ENCODE assay signal across 8 cellular contexts in genomic region chr13:97226788-97227627, GRCh38. TPM values are rescaled to one million over a fixed set of nuclear protein-coding genes. Genes with fewer than 3 reads are reported as not detected.
DNase-seq lines count a peak whose midpoint lies in the region; ATAC-seq and TF ChIP-seq lines count a peak whose summit lies in the region.

No MANE protein-coding gene starts in this region.

- H3K27ac ChIP-seq in BLaER1 treated with 17β-estradiol and CSF1 and Interleukin-3, amounts not matched to agents 10 nM and 100 nM: no peak overlapping the region; a peak in 1 of 22 replicates
- peak overlapping the region; percentile 89 for H3K27ac ChIP-seq in psoas muscle

- H3K4me1 ChIP-seq in BLaER1 treated with 17β-estradiol and CSF1 and Interleukin-3, amounts not matched to agents 10 nM and 100 nM: peaks cover 36 to 46% (median 42%) of the 10 kb centered on the region in 10 experiments
- H3K4me1 ChIP-seq in endocrine pancreas (ENCODE audit: control insufficient read depth, insufficient read depth, low read length) (no peaks in the 10 kb centered on the region), psoas muscle (peaks cover 60% of the 10 kb centered on the region)

- H3K27me3 ChIP-seq in BLaER1 treated with 17β-estradiol and CSF1 and Interleukin-3, amounts not matched to agents 10 nM and 100 nM: no peaks in the 10 kb centered on the region
- no peaks in the 10 kb centered on the region for H3K27me3 ChIP-seq in endocrine pancreas (ENCODE audit: control insufficient read depth, insufficient read depth, low read length)
- no peaks in the 10 kb centered on the region for H3K27me3 ChIP-seq in psoas muscle (ENCODE audit: insufficient read depth in 3 of 3, low read length in 2 of 3)

- ATAC-seq in GM19035 (IDR thresholded peaks at IDR 0.05; ENCODE audit: unreplicated experiment) (peak; percentile 42), HG03135 (IDR thresholded peaks at IDR 0.05; ENCODE audit: unreplicated experiment) (peak; percentile 44), psoas muscle (no peak)

- peak overlapping the region in 2 of 11 experiments; percentile 10 to 24; a peak in 1 of 22 replicates for H3K9ac ChIP-seq in BLaER1 treated with 17β-estradiol and CSF1 and Interleukin-3, amounts not matched to agents 10 nM and 100 nM
- no peak overlapping the region for H3K9ac ChIP-seq in endocrine pancreas (ENCODE audit: control insufficient read depth, insufficient read depth, low read length)

- peaks cover 0 to 80% (median 13%) of the 10 kb centered on the region in 11 experiments; a peak in 14 of 22 replicates for H4K20me1 ChIP-seq in BLaER1 treated with 17β-estradiol and CSF1 and Interleukin-3, amounts not matched to agents 10 nM and 100 nM

- H3K36me3 ChIP-seq in BLaER1 treated with 17β-estradiol and CSF1 and Interleukin-3, amounts not matched to agents 10 nM and 100 nM: peaks cover 0 to 16% (median 8%) of the 10 kb centered on the region in 11 experiments; a peak in 8 of 22 replicates
- H3K36me3 ChIP-seq in endocrine pancreas (ENCODE audit: control insufficient read depth, insufficient read depth, low read length) (no peaks in the 10 kb centered on the region), psoas muscle (ENCODE audit: insufficient read depth in 1 of 2, low read depth in 1 of 2) (no peaks in the 10 kb centered on the region)

- peaks cover 0 to 4% (median 0%) of the 10 kb centered on the region in 11 experiments; a peak in 1 of 22 replicates for H3K9me3 ChIP-seq in BLaER1 treated with 17β-estradiol and CSF1 and Interleukin-3, amounts not matched to agents 10 nM and 100 nM (replicated peaks in 1 of 11)
- H3K9me3 ChIP-seq in endocrine pancreas (ENCODE audit: control insufficient read depth, low read length): no peaks in the 10 kb centered on the region
- no peaks in the 10 kb centered on the region for H3K9me3 ChIP-seq in psoas muscle

- no peak overlapping the region; a peak in 1 of 20 replicates for H3K4me3 ChIP-seq in BLaER1 treated with 17β-estradiol and CSF1 and Interleukin-3, amounts not matched to agents 10 nM and 100 nM
- H3K4me3 ChIP-seq in endocrine pancreas (ENCODE audit: control insufficient read depth, insufficient read depth, low read length) (peak overlapping the region; percentile 100), psoas muscle (peak overlapping the region; percentile 83)

- DNase-seq in UCSD-AML1 (lab: John Stamatoyannopoulos, UW; ENCODE audit: unreplicated experiment) (peak; percentile 30), psoas muscle (no peak), posterior cingulate gyrus (no peak), posterior vena cava (ENCODE audit: low spot score) (no peak)

- TF ChIP-seq CTCF in psoas muscle (IDR thresholded peaks at IDR 0.05): no peak

- 47 to 51% (median 49%) methylated on average over 6 of the region's 6 CpGs for WGBS in psoas muscle, 3 donors

- intact Hi-C loops in psoas muscle (cut with DNase I) (loop anchor here in 1 of 2 donors (10.0 kb wide), 1 partner anchor 208 kb away; the partner anchor contains the start of gene RAP2A), posterior cingulate gyrus (cut with DNase I) (loop anchor here (5.0 to 10.0 kb wide), 3 partner anchors 35 to 110 kb away; no protein-coding TSS in a partner anchor), posterior vena cava (cut with DNase I) (loop anchor here in 1 of 2 donors (10.0 kb wide), 1 partner anchor 58 kb away; no protein-coding TSS in a partner anchor)

- H3K4me2 ChIP-seq in BLaER1 treated with 17β-estradiol and CSF1 and Interleukin-3, amounts not matched to agents 10 nM and 100 nM: peak overlapping the region; percentile 95 to 99 (median 98)

RNA-seq across cellular contexts. Expression of gene MBNL2, which starts 4.9 kb away (rescaled TPM):
- total RNA-seq in psoas muscle (10 to 100 TPM; 54.3 to 93.1 (median 77.8) TPM), posterior vena cava (100 to 1,000 TPM; 106 to 139 TPM)
- 10 to 100 TPM; 13.3 to 61.9 (median 27.4) TPM for polyA plus RNA-seq in psoas muscle

Comparison
In these comparisons a context has a peak if more than half of its experiments do, and no peak if none do; other contexts are left out.
1. H3K4me3 ChIP-seq: peak in endocrine pancreas (single experiment) and psoas muscle (single experiment); none in BLaER1 treated with 17β-estradiol and CSF1 and Interleukin-3, amounts not matched to agents 10 nM and 100 nM (0 of 10).
2. ATAC-seq: peak in GM19035 (single experiment) and HG03135 (single experiment); none in psoas muscle (0 of 4).